9 cellular contexts compared by ENCODE assay signal in genomic region chr1:61139324-61140055, GRCh38. TPM values are rescaled to one million over a fixed set of nuclear protein-coding genes. Genes with fewer than 3 reads are reported as not detected.
DNase-seq lines count a peak whose midpoint lies in the region; ATAC-seq and TF ChIP-seq lines count a peak whose summit lies in the region.
"Had no signal": no experiment of that assay in that cellular context is flagged by ENCODE, and none has a peak within 500 bp of the region (broad histone marks: within the 10 kb centered on the region; RNA-seq: fewer than 3 reads in every experiment).

No MANE protein-coding gene starts in this region.

- POLR2A ChIA-PET in HEK293T (lab: Yijun Ruan, JAX), result interaction anchor here (1.5 kb wide), 1 partner anchor 14 kb away, joined by 4 read pairs; no protein-coding TSS in a partner anchor

- ATAC-seq in RWPE2 (ENCODE audit: low read depth) (peak; percentile 70), gastrocnemius medialis (peak; percentile 69 to 82), HG03045 (IDR thresholded peaks at IDR 0.05; ENCODE audit: unreplicated experiment) (no peak), GM21737 (IDR thresholded peaks at IDR 0.05; ENCODE audit: unreplicated experiment) (no peak)
- ATAC-seq: naive thymus-derived CD8-positive, alpha-beta T cell had no signal

- H3K9me3 ChIP-seq in RWPE2 (ENCODE audit: severe bottlenecking), result no peaks in the 10 kb centered on the region
- H3K9me3 ChIP-seq in gastrocnemius medialis, result no peaks in the 10 kb centered on the region

- no peaks in the 10 kb centered on the region for H3K27me3 ChIP-seq in RWPE2 (ENCODE audit: insufficient read depth, poor library complexity, severe bottlenecking)
- no peaks in the 10 kb centered on the region for H3K27me3 ChIP-seq in gastrocnemius medialis

- TF ChIP-seq POLR2A in gastrocnemius medialis (IDR thresholded peaks at IDR 0.05), result no peak

- H3K4me1 ChIP-seq in RWPE2 (ENCODE audit: insufficient read depth, poor library complexity, severe bottlenecking), result peaks cover 50% of the 10 kb centered on the region
- peaks cover 49 to 64% of the 10 kb centered on the region in 2 donors for H3K4me1 ChIP-seq in gastrocnemius medialis

- CTCF ChIA-PET in HEK293T (lab: Yijun Ruan, JAX), result interaction anchor here (0.6 to 1.1 kb wide), 2 partner anchors 9 to 15 kb away, joined by 3 to 4 read pairs; no protein-coding TSS in a partner anchor

- intact Hi-C loops in gastrocnemius medialis (cut with DNase I; ENCODE audit: low total_unique reads), result loop anchor here (5.0 kb wide), 1 partner anchor 103 kb away; no protein-coding TSS in a partner anchor

- peak overlapping the region; percentile 0 for H3K4me3 ChIP-seq in RWPE2 (ENCODE audit: severe bottlenecking)
- H3K4me3 ChIP-seq in gastrocnemius medialis, result peak overlapping the region; percentile 1 to 26 (median 6)

- TF ChIP-seq CTCF in RWPE2 (IDR thresholded peaks at IDR 0.05; ENCODE audit: poor library complexity, severe bottlenecking), result no peak
- TF ChIP-seq CTCF in gastrocnemius medialis (IDR thresholded peaks at IDR 0.05 in 4 of 5, conservative IDR thresholded peaks at IDR 0.05 in 1 of 5), result no peak

- H3K36me3 ChIP-seq in RWPE2 (ENCODE audit: low read depth), result 0 out of 2 replicates have a peak, but pooled peaks cover 4% of the 10 kb centered on the region
- no peaks in the 10 kb centered on the region for H3K36me3 ChIP-seq in gastrocnemius medialis

- H3K27ac ChIP-seq in RWPE2 (ENCODE audit: poor library complexity, severe bottlenecking), result peak overlapping the region; percentile 93
- H3K27ac ChIP-seq in epithelial cell of prostate, result peak overlapping the region; percentile 94
- peak overlapping the region; percentile 74 to 81 (median 78) for H3K27ac ChIP-seq in gastrocnemius medialis

- in situ Hi-C loops in gastrocnemius medialis (cut with MboI; ENCODE audit: low sequenced_read_pairs in 4 of 4), result no loop called here

- DNase-seq in HEK293T (ENCODE audit: extremely low spot score) (no peak), RWPE2 (ENCODE audit: low spot score) (peak; percentile 71), epithelial cell of prostate (ENCODE audit: low read depth, low spot score) (peak; percentile 68), gastrocnemius medialis (peak in 1 of 2 donors; percentile 41), NCI-H1694 treated with DMSO at 0.1 percent for 48 hours (lab: John Stamatoyannopoulos, UW) (no peak)
- DNase-seq in activated CD4-positive, CD25-positive, alpha-beta regulatory T cell treated with anti-CD3 and anti-CD28 coated beads, Interleukin-2, amount 50 U/mL, for 72 hours, result no peak
- DNase-seq: naive thymus-derived CD8-positive, alpha-beta T cell had no signal

TF ChIP-seq in HEK293T, 16 proteins besides CTCF, POLR2A, EP300 and RAD21:
- peak; percentile 34; the same call in 1 of the 2 replicates for TF ChIP-seq ZNF384 (IDR thresholded peaks at IDR 0.05)
- no peak for TF ChIP-seq TARDBP (IDR thresholded peaks at IDR 0.05)

RNA-seq across cellular contexts. Expression of gene NFIA, which starts 57.1 kb away (rescaled TPM):
- 10 to 100 TPM; 12.9 to 27.0 (median 26.6) TPM for total RNA-seq in gastrocnemius medialis

Comparison
In these comparisons a context has a peak if more than half of its experiments do, and no peak if none do; other contexts are left out.
1. DNase-seq: peak in RWPE2 (single experiment) and epithelial cell of prostate (single experiment); none in HEK293T (single experiment), activated CD4-positive, CD25-positive, alpha-beta regulatory T cell treated with anti-CD3 and anti-CD28 coated beads, Interleukin-2, amount 50 U/mL, for 72 hours (single experiment) and NCI-H1694 treated with DMSO at 0.1 percent for 48 hours (single experiment).
2. ATAC-seq: peak in RWPE2 (single experiment) and gastrocnemius medialis (2 of 2); none in HG03045 (single experiment) and GM21737 (single experiment).
3. Peak in every context shown above with its lines, with median percentiles within 50 percentile points of each other: H3K27ac ChIP-seq.